Comparison of ENCODE assay signal across 12 cellular contexts in genomic region chr11:72243567-72244316, GRCh38. TPM values are rescaled to one million over a fixed set of nuclear protein-coding genes. Genes with fewer than 3 reads are reported as not detected.
DNase-seq lines count a peak whose midpoint lies in the region; ATAC-seq and TF ChIP-seq lines count a peak whose summit lies in the region.
"Had no signal": no experiment of that assay in that cellular context is flagged by ENCODE, and none has a peak within 500 bp of the region (broad histone marks: within the 10 kb centered on the region; RNA-seq: fewer than 3 reads in every experiment).

PHOX2A (minus strand) TSS chr11:72244176; CDS start chr11:72244004, 172 bp downstream.

- H3K9me3 ChIP-seq in smooth muscle cell (replicated peaks; ENCODE audit: low read depth) = no peaks in the 10 kb centered on the region
- no peaks in the 10 kb centered on the region for H3K9me3 ChIP-seq in SJCRH30 (replicated peaks)
- no peaks in the 10 kb centered on the region for H3K9me3 ChIP-seq in effector memory CD4-positive, alpha-beta T cell (ENCODE audit: control insufficient read depth, low read length)
- H3K9me3 ChIP-seq: gastrocnemius medialis had no signal

- H3K79me2 ChIP-seq in smooth muscle cell (ENCODE audit: low read depth) = no peaks in the 10 kb centered on the region

- H3K27ac Mint-ChIP-seq in activated CD8-positive, alpha-beta T cell treated with anti-CD3 and anti-CD28 coated beads, Interleukin-2, amount 10 ng/mL, durations not matched to agents 7 days and 5 days = peak within 1 kb of the TSS; percentile 13
- no peak within 1 kb of the TSS for H3K27ac Mint-ChIP-seq in activated CD8-positive, alpha-beta T cell treated with anti-CD3 and anti-CD28 coated beads for 36 hours
- H3K27ac Mint-ChIP-seq in activated T-helper 1 cell treated with anti-CD3 and anti-CD28 coated beads, Interleukin-12 subunit alpha, Interleukin-12 subunit beta, Interleukin-2, Interleukin-4 antibody, amounts not matched to agents 30 ng/mL and 10 ng/mL and 1 ng/mL, durations not matched to agents 14 hours and 24 hours and 36 hours = peak within 1 kb of the TSS; percentile 46

- peak within 1 kb of the TSS; percentile 45 for H3K4me3 ChIP-seq in smooth muscle cell
- no peak within 1 kb of the TSS for H3K4me3 ChIP-seq in SJCRH30
- H3K4me3 ChIP-seq in effector memory CD4-positive, alpha-beta T cell (ENCODE audit: insufficient read depth, low read depth, low read length, poor library complexity, severe bottlenecking) = no peak within 1 kb of the TSS

- H3K27ac ChIP-seq in smooth muscle cell (ENCODE audit: low read depth) (no peak within 1 kb of the TSS), SJCRH30 (no peak within 1 kb of the TSS)
- H3K27ac ChIP-seq in effector memory CD4-positive, alpha-beta T cell (ENCODE audit: insufficient read depth, low read length, poor library complexity, severe bottlenecking) = no peak within 1 kb of the TSS
- H3K27ac ChIP-seq: gastrocnemius medialis had no signal

- H3K36me3 Mint-ChIP-seq in activated CD8-positive, alpha-beta T cell treated with anti-CD3 and anti-CD28 coated beads, Interleukin-2, amount 10 ng/mL, durations not matched to agents 7 days and 5 days (ENCODE audit: low read depth) = peaks cover 10% of the 10 kb centered on the region
- H3K36me3 Mint-ChIP-seq in activated CD8-positive, alpha-beta T cell treated with anti-CD3 and anti-CD28 coated beads for 36 hours (ENCODE audit: low read depth) = peaks cover 2% of the 10 kb centered on the region
- peaks cover 10% of the 10 kb centered on the region for H3K36me3 Mint-ChIP-seq in activated T-helper 1 cell treated with anti-CD3 and anti-CD28 coated beads, Interleukin-12 subunit alpha, Interleukin-12 subunit beta, Interleukin-2, Interleukin-4 antibody, amounts not matched to agents 30 ng/mL and 10 ng/mL and 1 ng/mL, durations not matched to agents 14 hours and 24 hours and 36 hours (ENCODE audit: low read depth)

- no peaks in the 10 kb centered on the region for H3K36me3 ChIP-seq in smooth muscle cell (ENCODE audit: low read depth)
- H3K36me3 ChIP-seq in SJCRH30 = peaks cover under 1% of the 10 kb centered on the region; the same call in 1 of the 2 replicates
- no peaks in the 10 kb centered on the region for H3K36me3 ChIP-seq in effector memory CD4-positive, alpha-beta T cell (ENCODE audit: control insufficient read depth, insufficient read depth, low read length)
- H3K36me3 ChIP-seq: gastrocnemius medialis had no signal

- peaks cover 25% of the 10 kb centered on the region for H3K4me1 Mint-ChIP-seq in activated CD8-positive, alpha-beta T cell treated with anti-CD3 and anti-CD28 coated beads, Interleukin-2, amount 10 ng/mL, durations not matched to agents 7 days and 5 days (ENCODE audit: low read depth)
- H3K4me1 Mint-ChIP-seq in activated CD8-positive, alpha-beta T cell treated with anti-CD3 and anti-CD28 coated beads for 36 hours (ENCODE audit: low read depth) = peaks cover 22% of the 10 kb centered on the region
- H3K4me1 Mint-ChIP-seq in activated T-helper 1 cell treated with anti-CD3 and anti-CD28 coated beads, Interleukin-12 subunit alpha, Interleukin-12 subunit beta, Interleukin-2, Interleukin-4 antibody, amounts not matched to agents 30 ng/mL and 10 ng/mL and 1 ng/mL, durations not matched to agents 14 hours and 24 hours and 36 hours (ENCODE audit: low read depth) = peaks cover 19% of the 10 kb centered on the region

- CTCF ChIA-PET in activated CD8-positive, alpha-beta T cell treated with anti-CD3 and anti-CD28 coated beads, Interleukin-2, amount 10 ng/mL, durations not matched to agents 7 days and 5 days (lab: Charles Lee) = no interaction called here
- CTCF ChIA-PET in activated CD8-positive, alpha-beta T cell treated with anti-CD3 and anti-CD28 coated beads for 36 hours (lab: Charles Lee) = interaction anchor here (0.8 to 2.1 kb wide), 3 partner anchors 8 to 187 kb away, joined by 3 to 7 read pairs (median 3); no protein-coding TSS in a partner anchor

- H3K4me1 ChIP-seq in smooth muscle cell (ENCODE audit: low read depth) = peaks cover 12% of the 10 kb centered on the region
- H3K4me1 ChIP-seq in SJCRH30 = no peaks in the 10 kb centered on the region
- peaks cover 25% of the 10 kb centered on the region for H3K4me1 ChIP-seq in effector memory CD4-positive, alpha-beta T cell (ENCODE audit: control insufficient read depth, insufficient read depth, low read length, poor library complexity, severe bottlenecking)

- H3F3A ChIP-seq in smooth muscle cell (ENCODE audit: low read depth) = peaks cover 6% of the 10 kb centered on the region

- peaks cover 3% of the 10 kb centered on the region for H4K20me1 ChIP-seq in smooth muscle cell (ENCODE audit: low read depth)

- no peak within 1 kb of the TSS for H3K4me3 Mint-ChIP-seq in activated CD8-positive, alpha-beta T cell treated with anti-CD3 and anti-CD28 coated beads, Interleukin-2, amount 10 ng/mL, durations not matched to agents 7 days and 5 days
- no peak within 1 kb of the TSS for H3K4me3 Mint-ChIP-seq in activated CD8-positive, alpha-beta T cell treated with anti-CD3 and anti-CD28 coated beads for 36 hours
- no peak within 1 kb of the TSS for H3K4me3 Mint-ChIP-seq in activated T-helper 1 cell treated with anti-CD3 and anti-CD28 coated beads, Interleukin-12 subunit alpha, Interleukin-12 subunit beta, Interleukin-2, Interleukin-4 antibody, amounts not matched to agents 30 ng/mL and 10 ng/mL and 1 ng/mL, durations not matched to agents 14 hours and 24 hours and 36 hours

- H3K27me3 ChIP-seq in smooth muscle cell (ENCODE audit: low read depth) (peaks cover 79% of the 10 kb centered on the region), SJCRH30 (no peaks in the 10 kb centered on the region)
- H3K27me3 ChIP-seq in effector memory CD4-positive, alpha-beta T cell (replicated peaks; ENCODE audit: control insufficient read depth, insufficient read depth, low read length, poor library complexity, severe bottlenecking) = peaks cover 53% of the 10 kb centered on the region

- peak within 1 kb of the TSS; percentile 83 for H3K4me2 ChIP-seq in smooth muscle cell

- no peak within 1 kb of the TSS for H2AFZ ChIP-seq in smooth muscle cell (ENCODE audit: low read depth)

- no peaks in the 10 kb centered on the region for H3K9me3 Mint-ChIP-seq in activated CD8-positive, alpha-beta T cell treated with anti-CD3 and anti-CD28 coated beads, Interleukin-2, amount 10 ng/mL, durations not matched to agents 7 days and 5 days (ENCODE audit: insufficient read depth)
- H3K9me3 Mint-ChIP-seq in activated CD8-positive, alpha-beta T cell treated with anti-CD3 and anti-CD28 coated beads for 36 hours = no peaks in the 10 kb centered on the region
- H3K9me3 Mint-ChIP-seq in activated T-helper 1 cell treated with anti-CD3 and anti-CD28 coated beads, Interleukin-12 subunit alpha, Interleukin-12 subunit beta, Interleukin-2, Interleukin-4 antibody, amounts not matched to agents 30 ng/mL and 10 ng/mL and 1 ng/mL, durations not matched to agents 14 hours and 24 hours and 36 hours = no peaks in the 10 kb centered on the region

- H3K27me3 Mint-ChIP-seq in activated CD8-positive, alpha-beta T cell treated with anti-CD3 and anti-CD28 coated beads, Interleukin-2, amount 10 ng/mL, durations not matched to agents 7 days and 5 days (ENCODE audit: low read depth) = peaks cover 49% of the 10 kb centered on the region
- peaks cover 48% of the 10 kb centered on the region for H3K27me3 Mint-ChIP-seq in activated CD8-positive, alpha-beta T cell treated with anti-CD3 and anti-CD28 coated beads for 36 hours
- H3K27me3 Mint-ChIP-seq in activated T-helper 1 cell treated with anti-CD3 and anti-CD28 coated beads, Interleukin-12 subunit alpha, Interleukin-12 subunit beta, Interleukin-2, Interleukin-4 antibody, amounts not matched to agents 30 ng/mL and 10 ng/mL and 1 ng/mL, durations not matched to agents 14 hours and 24 hours and 36 hours (ENCODE audit: insufficient read depth) = peaks cover 53% of the 10 kb centered on the region

- POLR2A ChIA-PET in activated CD8-positive, alpha-beta T cell treated with anti-CD3 and anti-CD28 coated beads, Interleukin-2, amount 10 ng/mL, durations not matched to agents 7 days and 5 days (lab: Charles Lee) = no interaction called here
- POLR2A ChIA-PET in activated CD8-positive, alpha-beta T cell treated with anti-CD3 and anti-CD28 coated beads for 36 hours (lab: Charles Lee) = no interaction called here

- no peak for TF ChIP-seq CTCF in activated CD8-positive, alpha-beta T cell treated with anti-CD3 and anti-CD28 coated beads for 36 hours (IDR thresholded peaks at IDR 0.05)
- TF ChIP-seq CTCF in smooth muscle cell (IDR thresholded peaks at IDR 0.05; ENCODE audit: borderline replicate concordance, insufficient read depth, poor library complexity, severe bottlenecking) = no peak

- H3K9ac ChIP-seq in smooth muscle cell (ENCODE audit: low read depth) = no peak within 1 kb of the TSS

- WGBS in smooth muscle cell (ENCODE audit: low lambda C conversion rate) = 7% methylated on average over 36 of the region's 78 CpGs

- no peak for ATAC-seq in activated CD8-positive, alpha-beta T cell treated with anti-CD3 and anti-CD28 coated beads, Interleukin-2, amount 10 ng/mL, durations not matched to agents 7 days and 5 days
- ATAC-seq in activated CD8-positive, alpha-beta T cell treated with anti-CD3 and anti-CD28 coated beads for 36 hours = no peak
- ATAC-seq: gastrocnemius medialis had no signal

- intact Hi-C loops in activated CD8-positive, alpha-beta T cell treated with anti-CD3 and anti-CD28 coated beads for 36 hours (cut with micrococcal nuclease) = no loop called here
- intact Hi-C loops in activated T-helper 1 cell treated with anti-CD3 and anti-CD28 coated beads, Interleukin-12 subunit alpha, Interleukin-12 subunit beta, Interleukin-2, Interleukin-4 antibody, amounts not matched to agents 30 ng/mL and 10 ng/mL and 1 ng/mL, durations not matched to agents 14 hours and 24 hours and 36 hours (cut with micrococcal nuclease) = no loop called here

- no peak for DNase-seq in activated CD8-positive, alpha-beta T cell treated with anti-CD3 and anti-CD28 coated beads, Interleukin-2, amount 10 ng/mL, durations not matched to agents 7 days and 5 days
- DNase-seq in activated CD8-positive, alpha-beta T cell treated with anti-CD3 and anti-CD28 coated beads for 36 hours = no peak
- no peak for DNase-seq in activated T-helper 1 cell treated with anti-CD3 and anti-CD28 coated beads, Interleukin-12 subunit alpha, Interleukin-12 subunit beta, Interleukin-2, Interleukin-4 antibody, amounts not matched to agents 30 ng/mL and 10 ng/mL and 1 ng/mL, durations not matched to agents 14 hours and 24 hours and 36 hours (ENCODE audit: low spot score)
- DNase-seq in iPS-NIHi11 (ENCODE audit: low spot score) (peak; percentile 72), smooth muscle cell (lab: John Stamatoyannopoulos, UW; ENCODE audit: unreplicated experiment) (no peak), SJCRH30 (no peak), C1 segment of cervical spinal cord (lab: John Stamatoyannopoulos, UW) (no peak)
- DNase-seq in effector memory CD4-positive, alpha-beta T cell = no peak
- DNase-seq: cerebellar nuclear complex, gastrocnemius medialis, MM.1S, NCI-H226 had no signal

RNA-seq across cellular contexts. Expression of gene PHOX2A, which starts in this region (rescaled TPM):
- not detected for total RNA-seq in activated CD8-positive, alpha-beta T cell treated with anti-CD3 and anti-CD28 coated beads, Interleukin-2, amount 10 ng/mL, durations not matched to agents 7 days and 5 days
- total RNA-seq in activated CD8-positive, alpha-beta T cell treated with anti-CD3 and anti-CD28 coated beads for 36 hours = not detected
- not detected in 2 replicates for total RNA-seq in activated T-helper 1 cell treated with anti-CD3 and anti-CD28 coated beads, Interleukin-12 subunit alpha, Interleukin-12 subunit beta, Interleukin-2, Interleukin-4 antibody, amounts not matched to agents 30 ng/mL and 10 ng/mL and 1 ng/mL, durations not matched to agents 14 hours and 24 hours and 36 hours
- total RNA-seq in smooth muscle cell = not detected in 2 replicates
- polyA plus RNA-seq in smooth muscle cell = 0.13 TPM in 1 of 2 replicates, not detected in the other
- total RNA-seq in SJCRH30 (2014; rRNA removed; shearing (Covaris generic)) = not detected in 2 replicates
- total RNA-seq: gastrocnemius medialis had no signal
